In the genomic region with DNA sequence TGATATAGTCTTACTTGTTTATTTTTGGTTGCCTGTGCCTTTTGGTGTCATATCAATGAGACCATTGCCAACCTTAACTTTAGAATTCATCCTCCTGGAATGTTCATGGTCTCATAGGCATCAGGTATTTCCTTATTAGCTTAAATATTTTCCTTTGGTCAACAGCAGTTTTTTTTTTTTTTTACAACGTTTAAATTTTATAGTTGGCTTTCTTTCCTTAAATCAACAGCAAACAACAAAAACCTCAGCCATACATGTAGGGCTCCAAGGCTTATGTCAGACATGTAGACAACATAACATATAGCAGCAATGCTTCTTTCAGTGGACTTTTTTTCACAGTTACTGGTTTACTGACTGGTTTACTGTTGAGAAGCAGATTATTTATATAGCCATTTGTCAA, we compare ENCODE assay signal across 2 cellular contexts.
TF ChIP-seq lines count a peak whose summit lies in the region.

No MANE protein-coding gene starts in this region.

TF ChIP-seq in liver, 16 proteins besides CTCF, POLR2A, EP300 and RAD21:
- no peak for TF ChIP-seq YY1 (IDR thresholded peaks at IDR 0.05)
- TF ChIP-seq NR2F2 (IDR thresholded peaks at IDR 0.05), result no peak
- no peak for TF ChIP-seq MAX (IDR thresholded peaks at IDR 0.05)
- TF ChIP-seq FOXA1 (IDR thresholded peaks at IDR 0.05), result no peak
- TF ChIP-seq SP1 (IDR thresholded peaks at IDR 0.05), result no peak
- TF ChIP-seq, protein P1, sequence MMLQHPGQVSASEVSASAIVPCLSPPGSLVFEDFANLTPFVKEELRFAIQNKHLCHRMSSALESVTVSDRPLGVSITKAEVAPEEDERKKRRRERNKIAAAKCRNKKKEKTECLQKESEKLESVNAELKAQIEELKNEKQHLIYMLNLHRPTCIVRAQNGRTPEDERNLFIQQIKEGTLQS (IDR thresholded peaks at IDR 0.05), result no peak
- no peak for TF ChIP-seq HNF4G (IDR thresholded peaks at IDR 0.05)
- no peak for TF ChIP-seq FOXA2 (IDR thresholded peaks at IDR 0.05)
- TF ChIP-seq TAF1 (conservative IDR thresholded peaks at IDR 0.05), result no peak
- no peak for TF ChIP-seq HNF4A (conservative IDR thresholded peaks at IDR 0.05)
- TF ChIP-seq RXRA (IDR thresholded peaks at IDR 0.05), result no peak
- TF ChIP-seq, protein P2, sequence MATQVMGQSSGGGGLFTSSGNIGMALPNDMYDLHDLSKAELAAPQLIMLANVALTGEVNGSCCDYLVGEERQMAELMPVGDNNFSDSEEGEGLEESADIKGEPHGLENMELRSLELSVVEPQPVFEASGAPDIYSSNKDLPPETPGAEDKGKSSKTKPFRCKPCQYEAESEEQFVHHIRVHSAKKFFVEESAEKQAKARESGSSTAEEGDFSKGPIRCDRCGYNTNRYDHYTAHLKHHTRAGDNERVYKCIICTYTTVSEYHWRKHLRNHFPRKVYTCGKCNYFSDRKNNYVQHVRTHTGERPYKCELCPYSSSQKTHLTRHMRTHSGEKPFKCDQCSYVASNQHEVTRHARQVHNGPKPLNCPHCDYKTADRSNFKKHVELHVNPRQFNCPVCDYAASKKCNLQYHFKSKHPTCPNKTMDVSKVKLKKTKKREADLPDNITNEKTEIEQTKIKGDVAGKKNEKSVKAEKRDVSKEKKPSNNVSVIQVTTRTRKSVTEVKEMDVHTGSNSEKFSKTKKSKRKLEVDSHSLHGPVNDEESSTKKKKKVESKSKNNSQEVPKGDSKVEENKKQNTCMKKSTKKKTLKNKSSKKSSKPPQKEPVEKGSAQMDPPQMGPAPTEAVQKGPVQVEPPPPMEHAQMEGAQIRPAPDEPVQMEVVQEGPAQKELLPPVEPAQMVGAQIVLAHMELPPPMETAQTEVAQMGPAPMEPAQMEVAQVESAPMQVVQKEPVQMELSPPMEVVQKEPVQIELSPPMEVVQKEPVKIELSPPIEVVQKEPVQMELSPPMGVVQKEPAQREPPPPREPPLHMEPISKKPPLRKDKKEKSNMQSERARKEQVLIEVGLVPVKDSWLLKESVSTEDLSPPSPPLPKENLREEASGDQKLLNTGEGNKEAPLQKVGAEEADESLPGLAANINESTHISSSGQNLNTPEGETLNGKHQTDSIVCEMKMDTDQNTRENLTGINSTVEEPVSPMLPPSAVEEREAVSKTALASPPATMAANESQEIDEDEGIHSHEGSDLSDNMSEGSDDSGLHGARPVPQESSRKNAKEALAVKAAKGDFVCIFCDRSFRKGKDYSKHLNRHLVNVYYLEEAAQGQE (IDR thresholded peaks at IDR 0.05), result no peak
- TF ChIP-seq EGR1 (IDR thresholded peaks at IDR 0.05; ENCODE audit: low read depth in 2 of 2), result no peak

TF ChIP-seq in HepG2, 621 proteins besides CTCF, POLR2A, EP300 and RAD21:
- TF ChIP-seq CERS6 (CRISPR knock-in tag; IDR thresholded peaks at IDR 0.05) (no peak), ZMAT5 (CRISPR knock-in tag; IDR thresholded peaks at IDR 0.05; ENCODE audit: borderline replicate concordance, low read depth) (no peak), ZSCAN5A (CRISPR knock-in tag; IDR thresholded peaks at IDR 0.05; ENCODE audit: borderline replicate concordance) (no peak), THAP11 (CRISPR knock-in tag; IDR thresholded peaks at IDR 0.05) (no peak), ZNF510 (CRISPR knock-in tag; IDR thresholded peaks at IDR 0.05; ENCODE audit: low read depth) (no peak), DR1 (CRISPR knock-in tag; IDR thresholded peaks at IDR 0.05) (no peak), ZBTB20 (CRISPR knock-in tag; IDR thresholded peaks at IDR 0.05; ENCODE audit: borderline replicate concordance, low read depth) (no peak), ZNF770 (CRISPR knock-in tag; IDR thresholded peaks at IDR 0.05) (no peak), TARDBP (CRISPR knock-in tag; IDR thresholded peaks at IDR 0.05) (no peak), BCLAF1 (IDR thresholded peaks at IDR 0.05) (no peak), HMG20B (CRISPR knock-in tag; conservative IDR thresholded peaks at IDR 0.05) (no peak), ATAD3A (CRISPR knock-in tag; IDR thresholded peaks at IDR 0.05) (no peak), ZNF816 (CRISPR knock-in tag; IDR thresholded peaks at IDR 0.05; ENCODE audit: borderline replicate concordance) (no peak), NR0B2 (CRISPR knock-in tag; IDR thresholded peaks at IDR 0.05) (no peak), DNMT3B (CRISPR knock-in tag; conservative IDR thresholded peaks at IDR 0.05) (no peak), ZNF343 (CRISPR knock-in tag; IDR thresholded peaks at IDR 0.05) (no peak), ARHGAP35 (CRISPR knock-in tag; IDR thresholded peaks at IDR 0.05; ENCODE audit: borderline replicate concordance) (no peak)
- TF ChIP-seq, protein P3, sequence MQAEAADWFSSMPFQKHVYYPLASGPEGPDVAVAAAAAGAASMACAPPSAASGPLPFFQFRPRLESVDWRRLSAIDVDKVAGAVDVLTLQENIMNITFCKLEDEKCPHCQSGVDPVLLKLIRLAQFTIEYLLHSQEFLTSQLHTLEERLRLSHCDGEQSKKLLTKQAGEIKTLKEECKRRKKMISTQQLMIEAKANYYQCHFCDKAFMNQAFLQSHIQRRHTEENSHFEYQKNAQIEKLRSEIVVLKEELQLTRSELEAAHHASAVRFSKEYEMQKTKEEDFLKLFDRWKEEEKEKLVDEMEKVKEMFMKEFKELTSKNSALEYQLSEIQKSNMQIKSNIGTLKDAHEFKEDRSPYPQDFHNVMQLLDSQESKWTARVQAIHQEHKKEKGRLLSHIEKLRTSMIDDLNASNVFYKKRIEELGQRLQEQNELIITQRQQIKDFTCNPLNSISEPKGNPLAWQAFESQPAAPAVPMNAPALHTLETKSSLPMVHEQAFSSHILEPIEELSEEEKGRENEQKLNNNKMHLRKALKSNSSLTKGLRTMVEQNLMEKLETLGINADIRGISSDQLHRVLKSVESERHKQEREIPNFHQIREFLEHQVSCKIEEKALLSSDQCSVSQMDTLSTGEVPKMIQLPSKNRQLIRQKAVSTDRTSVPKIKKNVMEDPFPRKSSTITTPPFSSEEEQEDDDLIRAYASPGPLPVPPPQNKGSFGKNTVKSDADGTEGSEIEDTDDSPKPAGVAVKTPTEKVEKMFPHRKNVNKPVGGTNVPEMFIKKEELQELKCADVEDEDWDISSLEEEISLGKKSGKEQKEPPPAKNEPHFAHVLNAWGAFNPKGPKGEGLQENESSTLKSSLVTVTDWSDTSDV (CRISPR knock-in tag; IDR thresholded peaks at IDR 0.05), result no peak
TF ChIP-seq in HepG2: peak in this region for 0.
